Comparison of ENCODE assay signal across 8 cellular contexts in genomic region chr6:129766959-129767728, GRCh38. TPM values are rescaled to one million over a fixed set of nuclear protein-coding genes. Genes with fewer than 3 reads are reported as not detected.
A peak's percentile ranks its signal among the peaks of the same experiment; 100 is the strongest.
DNase-seq lines count a peak whose midpoint lies in the region; ATAC-seq and TF ChIP-seq lines count a peak whose summit lies in the region.

No MANE protein-coding gene starts in this region.

- intact Hi-C loops in tibial artery (cut with DNase I; ENCODE audit: low total_unique reads) = no loop called here

- ATAC-seq in GM19324 (IDR thresholded peaks at IDR 0.05; ENCODE audit: low FRiP score, unreplicated experiment) (peak; percentile 70), HG03432 (IDR thresholded peaks at IDR 0.05; ENCODE audit: unreplicated experiment) (peak; percentile 97)
- ATAC-seq in activated T-cell treated with anti-CD3 and anti-CD28 coated beads, Interleukin-2, amount 50 U/mL, for 72 hours (replicated peaks in 1 of 2) = peak; percentile 98 to 99

- POLR2A ChIA-PET in AG04449 (lab: Yijun Ruan, JAX) = no interaction called here

- peaks cover 30% of the 10 kb centered on the region for H3K27me3 ChIP-seq in NT2/D1 (ENCODE audit: insufficient read depth, insufficient read length)
- H3K27me3 ChIP-seq in tibial artery = peaks cover 0 to 12% of the 10 kb centered on the region in 2 donors

- CTCF ChIA-PET in AG04449 (lab: Yijun Ruan, JAX) = interaction anchor here (1.1 to 6.9 kb wide), 3 partner anchors 9 to 169 kb away, joined by 3 to 78 read pairs (median 10); no protein-coding TSS in a partner anchor

- H3K4me1 Mint-ChIP-seq in activated T-cell treated with anti-CD3 and anti-CD28 coated beads, Interleukin-2, amount 50 U/mL, for 72 hours (ENCODE audit: low read depth) = peaks cover 12% of the 10 kb centered on the region

- TF ChIP-seq CTCF in AG04449 (IDR thresholded peaks at IDR 0.05; ENCODE audit: insufficient read depth, low read length, missing control alignments) (no peak), tibial artery (IDR thresholded peaks at IDR 0.05) (no peak)

- no peak overlapping the region for H3K27ac ChIP-seq in tibial artery

- H3K4me3 ChIP-seq in AG04449 (ENCODE audit: low read depth, low read length) (peak overlapping the region; percentile 59), NT2/D1 (ENCODE audit: insufficient read length, low read depth) (peak overlapping the region; percentile 45), tibial artery (peak overlapping the region; percentile 30 to 39)

- no peaks in the 10 kb centered on the region for H3K9me3 Mint-ChIP-seq in activated T-cell treated with anti-CD3 and anti-CD28 coated beads, Interleukin-2, amount 50 U/mL, for 72 hours

- H3K4me3 Mint-ChIP-seq in activated T-cell treated with anti-CD3 and anti-CD28 coated beads, Interleukin-2, amount 50 U/mL, for 72 hours = peak overlapping the region; percentile 87 to 92

- DNase-seq in AG04449 (ENCODE audit: low read depth, low spot score) = no peak
- DNase-seq in NT2/D1 (ENCODE audit: low read depth, low spot score) = peak; percentile 13
- peak; percentile 70 to 77 for DNase-seq in activated T-cell treated with anti-CD3 and anti-CD28 coated beads, Interleukin-2, amount 50 U/mL, for 72 hours
- DNase-seq in fibroblast of peridontal ligament (ENCODE audit: extremely low read depth) = peak; percentile 55
- peak in 43 of 56 donors; percentile 2 to 73 (median 32) for DNase-seq in nucleus accumbens (lab: John Stamatoyannopoulos, UW)
- DNase-seq in tibial artery = peak in 1 of 2 donors; percentile 25

- no peak overlapping the region for H3K27ac Mint-ChIP-seq in activated T-cell treated with anti-CD3 and anti-CD28 coated beads, Interleukin-2, amount 50 U/mL, for 72 hours

- peaks cover 66% of the 10 kb centered on the region for H3K27me3 Mint-ChIP-seq in activated T-cell treated with anti-CD3 and anti-CD28 coated beads, Interleukin-2, amount 50 U/mL, for 72 hours (ENCODE audit: low read depth)

- peak overlapping the region; percentile 72 for H3K9ac ChIP-seq in NT2/D1 (ENCODE audit: insufficient read length, low read depth)

- no peaks in the 10 kb centered on the region for H3K36me3 ChIP-seq in NT2/D1 (ENCODE audit: insufficient read depth, insufficient read length, low read length)
- no peaks in the 10 kb centered on the region for H3K36me3 ChIP-seq in tibial artery

- H3K36me3 Mint-ChIP-seq in activated T-cell treated with anti-CD3 and anti-CD28 coated beads, Interleukin-2, amount 50 U/mL, for 72 hours (ENCODE audit: insufficient read depth in 2 of 2) = no peaks in the 10 kb centered on the region

- H3K9me3 ChIP-seq in NT2/D1 (ENCODE audit: insufficient read depth, low read length) (no peaks in the 10 kb centered on the region), tibial artery (no peaks in the 10 kb centered on the region)

- H3K4me1 ChIP-seq in NT2/D1 (ENCODE audit: insufficient read depth, insufficient read length) = no peaks in the 10 kb centered on the region
- peaks cover 0 to 10% (median 4%) of the 10 kb centered on the region in 4 donors for H3K4me1 ChIP-seq in tibial artery

RNA-seq across cellular contexts. Expression of gene ARHGAP18, which starts 57.2 kb away (rescaled TPM):
- 1 to 10 TPM; 2.7 to 3.9 TPM for total RNA-seq in activated T-cell treated with anti-CD3 and anti-CD28 coated beads, Interleukin-2, amount 50 U/mL, for 72 hours
